ENCODE assay signal across 1 cellular context in genomic region chr20:37657924-37658800, GRCh38.
TF ChIP-seq lines count a peak whose summit lies in the region.

No MANE protein-coding gene starts in this region.

TF ChIP-seq in IMR-90, 13 proteins besides CTCF, POLR2A, EP300 and RAD21 (continued from another document):
- no peak for TF ChIP-seq ELK1 (IDR thresholded peaks at IDR 0.05; ENCODE audit: borderline replicate concordance, low read depth, low read length)
- no peak for TF ChIP-seq MAFK (IDR thresholded peaks at IDR 0.05; ENCODE audit: low read depth, low read length)
- no peak for TF ChIP-seq BHLHE40 (IDR thresholded peaks at IDR 0.05; ENCODE audit: low read depth, low read length)
- no peak for TF ChIP-seq CEBPB (IDR thresholded peaks at IDR 0.05; ENCODE audit: low read depth, low read length)
